ENCODE assay signal across 26 cellular contexts in genomic region chr1:242057745-242058115, GRCh38. TPM values are rescaled to one million over a fixed set of nuclear protein-coding genes. Genes with fewer than 3 reads are reported as not detected.
"Had no signal": no experiment of that assay in that cellular context is flagged by ENCODE, and none has a peak within 500 bp of the region (broad histone marks: within the 10 kb centered on the region; RNA-seq: fewer than 3 reads in every experiment).

No MANE protein-coding gene starts in this region.

- H3K36me3 ChIP-seq: cardiac muscle cell, left ventricle myocardium inferior, sigmoid colon, uterus had no signal

- H3K4me1 Mint-ChIP-seq: activated CD4-positive, alpha-beta T cell treated with anti-CD3 and anti-CD28 coated beads, Interleukin-2, amount 10 ng/mL, durations not matched to agents 7 days and 5 days; activated naive CD4-positive, alpha-beta T cell treated with anti-CD3 and anti-CD28 coated beads, Interleukin-2, amount 50 U/mL, for 24 hours; naive thymus-derived CD8-positive, alpha-beta T cell; stimulated activated memory B cell treated with anti-CD40 and anti-IgM and Interleukin-4, amounts not matched to agents 10 μg/mL and 1 μg/mL and 100 μg/mL, for 72 hours had no signal

- H3K4me1 ChIP-seq: body of pancreas, foreskin keratinocyte, left ventricle myocardium inferior, sigmoid colon, testis, uterus had no signal

- H3K27ac Mint-ChIP-seq: activated CD4-positive, alpha-beta T cell treated with anti-CD3 and anti-CD28 coated beads, Interleukin-2, amount 10 ng/mL, durations not matched to agents 7 days and 5 days; activated CD8-positive, alpha-beta T cell treated with anti-CD3 and anti-CD28 coated beads for 36 hours; activated naive CD4-positive, alpha-beta T cell treated with anti-CD3 and anti-CD28 coated beads, Interleukin-2, amount 50 U/mL, for 24 hours; activated T-helper 1 cell treated with anti-CD3 and anti-CD28 coated beads, Interleukin-12 subunit alpha, Interleukin-12 subunit beta, Interleukin-2, Interleukin-4 antibody, amounts not matched to agents 30 ng/mL and 10 ng/mL and 1 ng/mL, durations not matched to agents 14 hours and 24 hours and 36 hours; dendritic cell treated with granulocyte-macrophage colony-stimulating factor and Interleukin-4, amounts not matched to agents 40 ng/mL and 50 ng/mL, for 4 days; mesothelial cell of epicardium; naive thymus-derived CD8-positive, alpha-beta T cell; progenitor cell of endocrine pancreas; stimulated activated memory B cell treated with anti-CD40 and anti-IgM and Interleukin-4, amounts not matched to agents 10 μg/mL and 1 μg/mL and 100 μg/mL, for 72 hours had no signal

- H3K9me3 ChIP-seq: body of pancreas, left ventricle myocardium inferior, sigmoid colon, testis, uterus had no signal

- H3K27me3 ChIP-seq: body of pancreas, cardiac muscle cell, foreskin keratinocyte, sigmoid colon, testis, uterus had no signal

- H3K4me3 ChIP-seq: body of pancreas, cardiac muscle cell, left ventricle myocardium inferior, sigmoid colon, smooth muscle cell, uterus had no signal

- H3K4me3 Mint-ChIP-seq: activated CD4-positive, alpha-beta T cell treated with anti-CD3 and anti-CD28 coated beads, Interleukin-2, amount 10 ng/mL, durations not matched to agents 7 days and 5 days; activated CD8-positive, alpha-beta T cell treated with anti-CD3 and anti-CD28 coated beads for 36 hours; activated naive CD4-positive, alpha-beta T cell treated with anti-CD3 and anti-CD28 coated beads, Interleukin-2, amount 50 U/mL, for 24 hours; activated T-helper 1 cell treated with anti-CD3 and anti-CD28 coated beads, Interleukin-12 subunit alpha, Interleukin-12 subunit beta, Interleukin-2, Interleukin-4 antibody, amounts not matched to agents 30 ng/mL and 10 ng/mL and 1 ng/mL, durations not matched to agents 14 hours and 24 hours and 36 hours; dendritic cell treated with granulocyte-macrophage colony-stimulating factor and Interleukin-4, amounts not matched to agents 40 ng/mL and 50 ng/mL, for 4 days; mesothelial cell of epicardium; naive thymus-derived CD8-positive, alpha-beta T cell; stimulated activated memory B cell treated with anti-CD40 and anti-IgM and Interleukin-4, amounts not matched to agents 10 μg/mL and 1 μg/mL and 100 μg/mL, for 72 hours had no signal

- DNase-seq: activated CD4-positive, alpha-beta T cell treated with anti-CD3 and anti-CD28 coated beads, Interleukin-2, amount 10 ng/mL, durations not matched to agents 7 days and 5 days; activated CD8-positive, alpha-beta T cell treated with anti-CD3 and anti-CD28 coated beads for 36 hours; activated gamma-delta T cell treated with Interleukin-2 at 50 U/mL for 16 hours; anterior cingulate cortex; body of pancreas; effector CD4-positive, alpha-beta T cell; erythroblast; foreskin keratinocyte; left ventricle myocardium inferior; naive thymus-derived CD8-positive, alpha-beta T cell; retina; sigmoid colon; stimulated activated CD4-positive, alpha-beta T cell treated with anti-CD3 and anti-CD28 coated beads, Interleukin-15, amount 100 ng/mL, for 24 hours; testis; trophoblast cell; uterus had no signal

- H3K9me3 Mint-ChIP-seq: activated CD4-positive, alpha-beta T cell treated with anti-CD3 and anti-CD28 coated beads, Interleukin-2, amount 10 ng/mL, durations not matched to agents 7 days and 5 days; activated CD8-positive, alpha-beta T cell treated with anti-CD3 and anti-CD28 coated beads for 36 hours; activated naive CD4-positive, alpha-beta T cell treated with anti-CD3 and anti-CD28 coated beads, Interleukin-2, amount 50 U/mL, for 24 hours; activated T-helper 1 cell treated with anti-CD3 and anti-CD28 coated beads, Interleukin-12 subunit alpha, Interleukin-12 subunit beta, Interleukin-2, Interleukin-4 antibody, amounts not matched to agents 30 ng/mL and 10 ng/mL and 1 ng/mL, durations not matched to agents 14 hours and 24 hours and 36 hours; dendritic cell treated with granulocyte-macrophage colony-stimulating factor and Interleukin-4, amounts not matched to agents 40 ng/mL and 50 ng/mL, for 4 days; mesothelial cell of epicardium had no signal

- H3K36me3 Mint-ChIP-seq: activated naive CD4-positive, alpha-beta T cell treated with anti-CD3 and anti-CD28 coated beads, Interleukin-2, amount 50 U/mL, for 24 hours; mesothelial cell of epicardium; naive thymus-derived CD8-positive, alpha-beta T cell; stimulated activated memory B cell treated with anti-CD40 and anti-IgM and Interleukin-4, amounts not matched to agents 10 μg/mL and 1 μg/mL and 100 μg/mL, for 72 hours had no signal

- H3K27me3 Mint-ChIP-seq: activated CD8-positive, alpha-beta T cell treated with anti-CD3 and anti-CD28 coated beads for 36 hours; dendritic cell treated with granulocyte-macrophage colony-stimulating factor and Interleukin-4, amounts not matched to agents 40 ng/mL and 50 ng/mL, for 4 days; progenitor cell of endocrine pancreas; stimulated activated memory B cell treated with anti-CD40 and anti-IgM and Interleukin-4, amounts not matched to agents 10 μg/mL and 1 μg/mL and 100 μg/mL, for 72 hours had no signal

- ATAC-seq: activated CD8-positive, alpha-beta T cell treated with anti-CD3 and anti-CD28 coated beads for 36 hours; body of pancreas; foreskin keratinocyte; naive thymus-derived CD8-positive, alpha-beta T cell had no signal

- H3K27ac ChIP-seq: body of pancreas, cardiac muscle cell, foreskin keratinocyte, left ventricle myocardium inferior, sigmoid colon, testis, uterus had no signal

RNA-seq across cellular contexts. Expression of gene MAP1LC3C, which starts 58.8 kb away (rescaled TPM):
- total RNA-seq: activated CD4-positive, alpha-beta T cell treated with anti-CD3 and anti-CD28 coated beads, Interleukin-2, amount 10 ng/mL, durations not matched to agents 7 days and 5 days; activated CD8-positive, alpha-beta T cell treated with anti-CD3 and anti-CD28 coated beads for 36 hours; activated T-helper 1 cell treated with anti-CD3 and anti-CD28 coated beads, Interleukin-12 subunit alpha, Interleukin-12 subunit beta, Interleukin-2, Interleukin-4 antibody, amounts not matched to agents 30 ng/mL and 10 ng/mL and 1 ng/mL, durations not matched to agents 14 hours and 24 hours and 36 hours; foreskin keratinocyte; glomerular endothelial cell; naive thymus-derived CD8-positive, alpha-beta T cell; osteocyte; progenitor cell of endocrine pancreas; smooth muscle cell had no signal
- polyA plus RNA-seq: cardiac muscle cell; foreskin keratinocyte; naive thymus-derived CD8-positive, alpha-beta T cell had no signal
